In genomic region chr12:123670882-123671728, GRCh38 we compare ENCODE assay signal across 8 cellular contexts. TPM values are rescaled to one million over a fixed set of nuclear protein-coding genes. Genes with fewer than 3 reads are reported as not detected.
DNase-seq lines count a peak whose midpoint lies in the region; ATAC-seq and TF ChIP-seq lines count a peak whose summit lies in the region.

Gene TCTN2, plus strand, starts transcription at chr12:123671113. Its CDS starts 128 bp downstream, at chr12:123671241.

- H3K27me3 ChIP-seq in BJ (ENCODE audit: control insufficient read depth, insufficient read depth, low read length): no peaks in the 10 kb centered on the region

- peaks cover 3% of the 10 kb centered on the region for H3K36me3 ChIP-seq in BJ (ENCODE audit: control insufficient read depth, insufficient read depth, low read length)

- DNase-seq in BJ (ENCODE audit: low read depth): peak; percentile 58
- DNase-seq in NCI-H524 treated with DMSO at 0.1 percent for 48 hours (lab: John Stamatoyannopoulos, UW): peak; percentile 38
- DNase-seq in activated CD4-positive, alpha-beta T cell treated with anti-CD3 and anti-CD28 coated beads for 4 hours: peak; percentile 92 to 93
- DNase-seq in cortex of kidney (lab: John Stamatoyannopoulos, UW): peak; percentile 37
- DNase-seq in left kidney (ENCODE audit: low read depth, low spot score): peak; percentile 97
- DNase-seq in stimulated activated CD4-positive, alpha-beta T cell treated with anti-CD3 and anti-CD28 coated beads, Interleukin-1b, Interleukin-23, amount 100 ng/mL, for 4 hours (ENCODE audit: low read depth in 2 of 2): peak; percentile 88 to 92

- ATAC-seq in GM19328 (IDR thresholded peaks at IDR 0.05; ENCODE audit: unreplicated experiment) (peak; percentile 96), HG03460 (IDR thresholded peaks at IDR 0.05; ENCODE audit: unreplicated experiment) (peak; percentile 100)

- TF ChIP-seq CTCF in BJ (IDR thresholded peaks at IDR 0.05; ENCODE audit: insufficient read depth, low read depth, low read length): no peak

- CTCF ChIA-PET in BJ (lab: Yijun Ruan, JAX): interaction anchor here (0.6 kb wide), 1 partner anchor 11 kb away, joined by 3 read pairs; no protein-coding TSS in a partner anchor

- POLR2A ChIA-PET in BJ (lab: Charles Lee): no interaction called here

- H3K4me3 ChIP-seq in BJ (ENCODE audit: low read depth, low read length): peak within 1 kb of the TSS; percentile 89

RNA-seq across cellular contexts. Expression of gene TCTN2, which starts in this region (rescaled TPM):
- polyA plus RNA-seq in BJ (2011; rRNA removed): 5.8 and 8.1 TPM in 2 replicates
- polyA minus RNA-seq in BJ (2011; rRNA and poly(A)+ RNA removed): 6.0 and 6.6 TPM in 2 replicates

Comparison
In these comparisons a context has a peak if more than half of its experiments do, and no peak if none do; other contexts are left out.
1. Peak in every context shown above with its lines: DNase-seq, ATAC-seq and H3K4me3 ChIP-seq.
2. DNase-seq: peak in every context shown above with its lines; median percentile 97 in left kidney; 92 in activated CD4-positive, alpha-beta T cell treated with anti-CD3 and anti-CD28 coated beads for 4 hours; 90 in stimulated activated CD4-positive, alpha-beta T cell treated with anti-CD3 and anti-CD28 coated beads, Interleukin-1b, Interleukin-23, amount 100 ng/mL, for 4 hours; 58 in BJ; 38 in NCI-H524 treated with DMSO at 0.1 percent for 48 hours; 37 in cortex of kidney.